Comparison of ENCODE assay signal across 20 cellular contexts in the genomic region with DNA sequence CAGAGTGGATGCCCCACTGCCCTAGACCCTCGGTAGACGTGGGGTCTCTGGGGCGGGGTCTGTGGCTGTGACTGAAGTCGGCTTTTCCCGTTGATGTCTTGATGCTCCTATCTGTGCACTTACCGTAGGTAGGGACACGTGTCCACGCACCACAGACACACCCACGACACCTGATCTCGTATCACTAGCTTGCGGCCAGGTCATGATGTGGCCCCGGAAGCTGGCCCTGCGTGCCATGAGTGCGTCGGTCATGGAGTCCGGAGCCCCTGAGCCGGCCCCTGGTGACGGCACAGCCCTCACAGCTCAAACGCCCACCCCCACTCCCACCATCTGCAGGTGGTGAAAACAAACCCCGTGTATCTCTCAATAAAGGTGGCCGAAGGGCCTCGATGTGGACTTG. TPM values are rescaled to one million over a fixed set of nuclear protein-coding genes. Genes with fewer than 3 reads are reported as not detected.
"Had no signal": no experiment of that assay in that cellular context is flagged by ENCODE, and none has a peak within 500 bp of the region (broad histone marks: within the 10 kb centered on the region; RNA-seq: fewer than 3 reads in every experiment).

No MANE protein-coding gene starts in this region.

- FAIRE-seq: pancreas had no signal

- H3K27ac ChIP-seq: brain microvascular endothelial cell, coronary artery, foreskin keratinocyte, pancreas had no signal

- ATAC-seq: activated naive CD8-positive, alpha-beta T cell treated with anti-CD3 and anti-CD28 coated beads, Interleukin-2, amount 50 U/mL, for 24 hours; activated T-cell treated with anti-CD3 and anti-CD28 coated beads, Interleukin-2, amount 50 U/mL, for 4 hours; foreskin keratinocyte; left lobe of liver; pancreas; stimulated activated naive B cell treated with anti-CD40 and anti-IgM and Interleukin-4, amounts not matched to agents 10 μg/mL and 1 μg/mL and 100 μg/mL, for 72 hours had no signal

- H3K27me3 Mint-ChIP-seq: activated naive CD8-positive, alpha-beta T cell treated with anti-CD3 and anti-CD28 coated beads, Interleukin-2, amount 50 U/mL, for 24 hours had no signal

- H3K4me1 Mint-ChIP-seq: activated naive CD4-positive, alpha-beta T cell treated with anti-CD3 and anti-CD28 coated beads, Interleukin-2, amount 10 ng/mL, durations not matched to agents 7 days and 5 days; activated naive CD8-positive, alpha-beta T cell treated with anti-CD3 and anti-CD28 coated beads, Interleukin-2, amount 50 U/mL, for 24 hours had no signal

- DNase-seq: activated CD4-positive, alpha-beta T cell treated with anti-CD3 and anti-CD28 coated beads, Interleukin-2, amount 50 U/mL, for 1 hour; activated CD8-positive, alpha-beta memory T cell treated with anti-CD3 and anti-CD28 coated beads, Interleukin-2, amount 50 U/mL, for 4 hours; activated effector memory CD4-positive, alpha-beta T cell treated with Interleukin-2 at 50 U/mL for 16 hours; activated naive CD4-positive, alpha-beta T cell treated with anti-CD3 and anti-CD28 coated beads, Interleukin-2, amount 10 ng/mL, durations not matched to agents 7 days and 5 days; activated naive CD8-positive, alpha-beta T cell treated with anti-CD3 and anti-CD28 coated beads, Interleukin-2, amount 50 U/mL, for 24 hours; activated T-cell treated with anti-CD3 and anti-CD28 coated beads, Interleukin-2, amount 50 U/mL, for 4 hours; anterior cingulate cortex; brain microvascular endothelial cell; foreskin keratinocyte; hypothalamus; islet precursor cell; mammary epithelial cell; naive B cell; stimulated activated naive B cell treated with anti-CD40 and anti-IgM and Interleukin-4, amounts not matched to agents 10 μg/mL and 1 μg/mL and 100 μg/mL, for 72 hours; T1000 had no signal

- H3K36me3 Mint-ChIP-seq: activated naive CD4-positive, alpha-beta T cell treated with anti-CD3 and anti-CD28 coated beads, Interleukin-2, amount 10 ng/mL, durations not matched to agents 7 days and 5 days; naive B cell; stimulated activated naive B cell treated with anti-CD40 and anti-IgM and Interleukin-4, amounts not matched to agents 10 μg/mL and 1 μg/mL and 100 μg/mL, for 72 hours had no signal

- H3K36me3 ChIP-seq: brain microvascular endothelial cell, pancreas had no signal

- H3K4me3 ChIP-seq: coronary artery, pancreas had no signal

- H3K27me3 ChIP-seq: pancreas had no signal

- H3K4me1 ChIP-seq: foreskin keratinocyte, pancreas had no signal

- H3K9me3 ChIP-seq: pancreas had no signal

- H3K4me3 Mint-ChIP-seq: activated naive CD4-positive, alpha-beta T cell treated with anti-CD3 and anti-CD28 coated beads, Interleukin-2, amount 10 ng/mL, durations not matched to agents 7 days and 5 days; activated naive CD8-positive, alpha-beta T cell treated with anti-CD3 and anti-CD28 coated beads, Interleukin-2, amount 50 U/mL, for 24 hours; activated T-cell treated with anti-CD3 and anti-CD28 coated beads, Interleukin-2, amount 50 U/mL, for 4 hours; naive B cell; stimulated activated naive B cell treated with anti-CD40 and anti-IgM and Interleukin-4, amounts not matched to agents 10 μg/mL and 1 μg/mL and 100 μg/mL, for 72 hours had no signal

- H3K9me3 Mint-ChIP-seq: activated naive CD4-positive, alpha-beta T cell treated with anti-CD3 and anti-CD28 coated beads, Interleukin-2, amount 10 ng/mL, durations not matched to agents 7 days and 5 days; activated naive CD8-positive, alpha-beta T cell treated with anti-CD3 and anti-CD28 coated beads, Interleukin-2, amount 50 U/mL, for 24 hours; activated T-cell treated with anti-CD3 and anti-CD28 coated beads, Interleukin-2, amount 50 U/mL, for 4 hours; stimulated activated naive B cell treated with anti-CD40 and anti-IgM and Interleukin-4, amounts not matched to agents 10 μg/mL and 1 μg/mL and 100 μg/mL, for 72 hours had no signal

- H3K27ac Mint-ChIP-seq: activated naive CD4-positive, alpha-beta T cell treated with anti-CD3 and anti-CD28 coated beads, Interleukin-2, amount 10 ng/mL, durations not matched to agents 7 days and 5 days; activated naive CD8-positive, alpha-beta T cell treated with anti-CD3 and anti-CD28 coated beads, Interleukin-2, amount 50 U/mL, for 24 hours; naive B cell; stimulated activated naive B cell treated with anti-CD40 and anti-IgM and Interleukin-4, amounts not matched to agents 10 μg/mL and 1 μg/mL and 100 μg/mL, for 72 hours had no signal

RNA-seq across cellular contexts. Expression of a gene that starts 53.7 kb away (rescaled TPM):
- total RNA-seq: epithelial cell of proximal tubule; T-helper 1 cell treated with Interleukin-12 subunit alpha and Interleukin-12 subunit beta and Interleukin-4 antibody, amounts not matched to agents 30 ng/mL and 1 ng/mL, for 36 hours had no signal
